Comparison of ENCODE assay signal across 14 cellular contexts in the genomic region with DNA sequence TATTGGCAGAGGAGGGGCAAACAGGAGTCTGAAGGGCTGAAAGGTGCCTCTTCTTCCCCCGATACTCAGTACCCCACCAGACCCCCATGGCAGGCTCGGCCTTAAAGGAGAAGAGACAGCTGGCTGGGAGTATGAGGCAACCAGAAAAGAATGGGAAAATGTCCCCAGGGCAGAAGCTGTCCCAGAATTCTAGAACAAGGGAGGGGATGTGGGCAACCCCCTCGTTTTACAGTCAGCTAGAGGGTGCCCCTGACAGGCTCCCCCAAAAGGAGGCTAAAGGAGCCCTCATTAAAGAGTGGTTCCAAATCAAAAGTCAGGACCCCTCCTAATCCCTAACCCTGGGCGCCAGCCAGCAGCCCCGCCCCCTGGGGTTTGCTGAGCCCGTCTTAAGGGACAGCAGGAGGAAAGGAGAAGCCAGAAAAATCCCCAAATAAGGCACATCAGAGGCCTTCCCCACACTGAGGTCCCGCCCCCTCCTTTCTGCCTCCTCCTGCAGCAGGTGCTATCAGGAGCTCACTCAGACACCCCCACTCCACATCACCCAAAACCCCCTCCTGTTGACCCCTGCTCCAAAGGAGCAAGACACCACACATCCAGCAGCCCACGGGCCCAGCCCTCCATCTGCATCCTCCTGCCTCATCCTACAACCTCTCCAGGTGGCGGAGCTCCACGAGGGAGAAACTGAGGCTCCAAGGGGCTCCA. TPM values are rescaled to one million over a fixed set of nuclear protein-coding genes. Genes with fewer than 3 reads are reported as not detected.
"Had no signal": no experiment of that assay in that cellular context is flagged by ENCODE, and none has a peak within 500 bp of the region (broad histone marks: within the 10 kb centered on the region; RNA-seq: fewer than 3 reads in every experiment).

No MANE protein-coding gene starts in this region.

RNA-seq across cellular contexts. Expression of gene KRT17, which starts 1.1 kb away (rescaled TPM):
- total RNA-seq: activated CD8-positive, alpha-beta T cell treated with anti-CD3 and anti-CD28 coated beads, Interleukin-2, amount 10 ng/mL, durations not matched to agents 7 days and 5 days; activated naive CD4-positive, alpha-beta T cell treated with anti-CD3 and anti-CD28 coated beads for 36 hours; activated T-helper 2 cell treated with anti-CD3 and anti-CD28 coated beads, Interferon-gamma antibody, Interleukin-2, Interleukin-4, amounts not matched to agents 10 μg/mL and 5 μg/mL and 100 μg/mL, durations not matched to agents 14 hours and 24 hours and 36 hours; lung microvascular endothelial cell; neural crest cell; right lobe of liver; T-cell had no signal

RNA-seq across cellular contexts. Expression of gene KRT16, which starts 10.7 kb away (rescaled TPM):
- total RNA-seq: activated CD4-positive, alpha-beta T cell treated with anti-CD3 and anti-CD28 coated beads, Interleukin-2, amount 10 ng/mL, durations not matched to agents 7 days and 5 days; activated CD8-positive, alpha-beta T cell treated with anti-CD3 and anti-CD28 coated beads, Interleukin-2, amount 10 ng/mL, durations not matched to agents 7 days and 5 days; activated naive CD4-positive, alpha-beta T cell treated with anti-CD3 and anti-CD28 coated beads for 36 hours; activated T-helper 2 cell treated with anti-CD3 and anti-CD28 coated beads, Interferon-gamma antibody, Interleukin-2, Interleukin-4, amounts not matched to agents 10 μg/mL and 5 μg/mL and 100 μg/mL, durations not matched to agents 14 hours and 24 hours and 36 hours; endothelial cell of umbilical vein; lung microvascular endothelial cell; mononuclear cell; neural crest cell; right lobe of liver; T-cell had no signal
- polyA plus RNA-seq: endothelial cell of umbilical vein, ovary had no signal

RNA-seq across cellular contexts. Expression of gene KRT14, which starts 36.6 kb away (rescaled TPM):
- total RNA-seq: activated CD4-positive, alpha-beta T cell treated with anti-CD3 and anti-CD28 coated beads, Interleukin-2, amount 10 ng/mL, durations not matched to agents 7 days and 5 days; activated CD8-positive, alpha-beta T cell treated with anti-CD3 and anti-CD28 coated beads, Interleukin-2, amount 10 ng/mL, durations not matched to agents 7 days and 5 days; activated naive CD4-positive, alpha-beta T cell treated with anti-CD3 and anti-CD28 coated beads for 36 hours; activated T-helper 2 cell treated with anti-CD3 and anti-CD28 coated beads, Interferon-gamma antibody, Interleukin-2, Interleukin-4, amounts not matched to agents 10 μg/mL and 5 μg/mL and 100 μg/mL, durations not matched to agents 14 hours and 24 hours and 36 hours; kidney epithelial cell; lung microvascular endothelial cell; mononuclear cell; neural crest cell; T-cell had no signal
- polyA plus RNA-seq: ovary had no signal

RNA-seq across cellular contexts. Expression of gene KRT9, which starts 51.5 kb away (rescaled TPM):
- total RNA-seq: activated CD4-positive, alpha-beta T cell treated with anti-CD3 and anti-CD28 coated beads, Interleukin-2, amount 10 ng/mL, durations not matched to agents 7 days and 5 days; activated CD8-positive, alpha-beta T cell treated with anti-CD3 and anti-CD28 coated beads, Interleukin-2, amount 10 ng/mL, durations not matched to agents 7 days and 5 days; activated naive CD4-positive, alpha-beta T cell treated with anti-CD3 and anti-CD28 coated beads for 36 hours; activated T-helper 2 cell treated with anti-CD3 and anti-CD28 coated beads, Interferon-gamma antibody, Interleukin-2, Interleukin-4, amounts not matched to agents 10 μg/mL and 5 μg/mL and 100 μg/mL, durations not matched to agents 14 hours and 24 hours and 36 hours; endothelial cell of umbilical vein; kidney epithelial cell; left lung; lung microvascular endothelial cell; neural crest cell; ovary; right lobe of liver; T-cell; thyroid gland had no signal
- polyA plus RNA-seq: endothelial cell of umbilical vein, ovary had no signal
